Comparison of ENCODE assay signal across 28 cellular contexts in the genomic region with DNA sequence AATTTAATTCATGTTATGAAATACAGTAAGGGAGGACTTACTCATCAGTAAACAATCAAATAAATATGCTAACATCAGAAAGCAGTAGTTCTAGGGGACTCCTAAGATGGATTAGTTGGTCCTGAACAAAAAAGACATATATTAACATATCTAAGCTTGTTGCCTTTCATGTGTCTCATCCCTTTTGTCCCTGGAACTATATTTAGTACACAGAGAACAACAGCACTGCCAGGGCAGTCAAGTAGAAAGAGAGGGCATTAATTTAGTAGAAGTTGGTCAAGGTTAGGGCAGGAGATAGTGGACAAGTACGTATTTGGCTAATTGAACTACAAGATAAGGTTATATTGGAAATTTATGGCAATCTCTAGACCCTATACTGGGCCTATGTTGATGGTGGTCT.
"Had no signal": no experiment of that assay in that cellular context is flagged by ENCODE, and none has a peak within 500 bp of the region (broad histone marks: within the 10 kb centered on the region; RNA-seq: fewer than 3 reads in every experiment).

No MANE protein-coding gene starts in this region.

- H3K36me3 ChIP-seq: ascending aorta, cardiac muscle cell, Peyer's patch, WERI-Rb-1 had no signal

- DNase-seq: activated CD4-positive, alpha-beta memory T cell treated with anti-CD3 and anti-CD28 coated beads, Interleukin-2, amount 10 ng/mL, durations not matched to agents 7 days and 5 days; activated CD4-positive, alpha-beta T cell treated with anti-CD3 and anti-CD28 coated beads for 1 hour; activated CD4-positive, alpha-beta T cell treated with anti-CD3 and anti-CD28 coated beads for 48 hours; activated CD4-positive, CD25-positive, alpha-beta regulatory T cell; activated CD8-positive, alpha-beta memory T cell treated with anti-CD3 and anti-CD28 coated beads for 24 hours; activated CD8-positive, alpha-beta memory T cell treated with anti-CD3 and anti-CD28 coated beads, Interleukin-2, amount 10 ng/mL, durations not matched to agents 7 days and 5 days; activated CD8-positive, alpha-beta memory T cell treated with anti-CD3 and anti-CD28 coated beads, Interleukin-2, amount 50 U/mL, for 48 hours; activated effector memory CD4-positive, alpha-beta T cell treated with Interleukin-2 at 50 U/mL for 16 hours; activated naive CD4-positive, alpha-beta T cell treated with anti-CD3 and anti-CD28 coated beads, Interleukin-2, amount 50 U/mL, for 16 hours; activated naive CD8-positive, alpha-beta T cell treated with anti-CD3 and anti-CD28 coated beads for 36 hours; activated T-cell treated with anti-CD3 and anti-CD28 coated beads, Interleukin-2, amount 50 U/mL, for 48 hours; amygdala; NCI-H1092 treated with DMSO at 0.1 percent for 48 hours; NCI-H146; NCI-H187; NCI-H2029 treated with DMSO at 0.1 percent for 48 hours; NCI-H2107; NCI-H2171; NCI-H226; NCI-H446 treated with DMSO at 0.1 percent for 48 hours; NCI-H524; PC-3; Peyer's patch; RPMI8226; T1000; WERI-Rb-1 had no signal

- H3K27ac ChIP-seq: ascending aorta, cardiac muscle cell, Peyer's patch, WERI-Rb-1 had no signal

- H3K9me3 ChIP-seq: ascending aorta, Peyer's patch had no signal

- ATAC-seq: activated CD8-positive, alpha-beta memory T cell treated with anti-CD3 and anti-CD28 coated beads, Interleukin-2, amount 10 ng/mL, durations not matched to agents 7 days and 5 days; PC-3 had no signal

- H3K27me3 ChIP-seq: ascending aorta, cardiac muscle cell, Peyer's patch had no signal

- H3K4me3 ChIP-seq: ascending aorta, cardiac muscle cell, Peyer's patch had no signal
